Comparison of ENCODE assay signal across 11 cellular contexts in genomic region chr15:59611277-59612260, GRCh38. TPM values are rescaled to one million over a fixed set of nuclear protein-coding genes. Genes with fewer than 3 reads are reported as not detected.
DNase-seq lines count a peak whose midpoint lies in the region; ATAC-seq lines count a peak whose summit lies in the region.
"Had no signal": no experiment of that assay in that cellular context is flagged by ENCODE, and none has a peak within 500 bp of the region (broad histone marks: within the 10 kb centered on the region; RNA-seq: fewer than 3 reads in every experiment).

Gene GCNT3, plus strand, starts transcription at chr15:59611783. Its CDS starts 6,456 bp downstream, at chr15:59618239.

- H3K9me3 ChIP-seq in endocrine pancreas (ENCODE audit: control insufficient read depth, low read length), result no peaks in the 10 kb centered on the region
- H3K9me3 ChIP-seq: suprapubic skin had no signal

- no peak within 1 kb of the TSS for H3K9ac ChIP-seq in endocrine pancreas (ENCODE audit: control insufficient read depth, insufficient read depth, low read length)

- H3K36me3 ChIP-seq in endocrine pancreas (ENCODE audit: control insufficient read depth, insufficient read depth, low read length), result no peaks in the 10 kb centered on the region
- H3K36me3 ChIP-seq: suprapubic skin had no signal

- no peaks in the 10 kb centered on the region for H3K27me3 ChIP-seq in endocrine pancreas (ENCODE audit: control insufficient read depth, insufficient read depth, low read length)

- H3K4me3 ChIP-seq in endocrine pancreas (ENCODE audit: control insufficient read depth, insufficient read depth, low read length), result peak within 1 kb of the TSS; percentile 55
- H3K4me3 ChIP-seq: suprapubic skin had no signal

- DNase-seq in Daoy (ENCODE audit: low read depth), result peak; percentile 6
- peak; percentile 15 for DNase-seq in NAMALWA (ENCODE audit: low spot score)
- peak; percentile 78 for DNase-seq in mucosa of gallbladder (ENCODE audit: low spot score)
- no peak for DNase-seq in SK-N-DZ (ENCODE audit: low spot score)
- DNase-seq in NCI-H1694 (lab: John Stamatoyannopoulos, UW), result no peak
- DNase-seq in G401 (ENCODE audit: low spot score), result no peak
- DNase-seq: NCI-H2081 had no signal

- H3K4me1 ChIP-seq in endocrine pancreas (ENCODE audit: control insufficient read depth, insufficient read depth, low read length), result no peaks in the 10 kb centered on the region

- ATAC-seq in GM18498 (IDR thresholded peaks at IDR 0.05; ENCODE audit: unreplicated experiment), result no peak

- in situ Hi-C loops in G401 (cut with HindIII; ENCODE audit: low sequenced_read_pairs), result no loop called here

RNA-seq across cellular contexts. Expression of gene GCNT3, which starts in this region (rescaled TPM):
- not detected in 2 replicates for total RNA-seq in Daoy (2014; rRNA removed; shearing (Covaris generic))
- total RNA-seq in mucosa of gallbladder, result 72.3 TPM
- polyA plus RNA-seq in SK-N-DZ (2014; cell fraction: cytosol; rRNA removed), result not detected in 2 replicates
- not detected in 2 replicates for polyA plus RNA-seq in SK-N-DZ (2014; cell fraction: nucleus; rRNA removed)
- not detected in 2 replicates for total RNA-seq in G401 (2014; rRNA removed; shearing (Covaris generic))
- total RNA-seq: skeletal muscle tissue had no signal

Comparison
In these comparisons a context has a peak if more than half of its experiments do, and no peak if none do; other contexts are left out.
1. RNA of gene GCNT3 (total RNA-seq): 72.3 TPM in mucosa of gallbladder (single experiment); not detected in Daoy and not detected in G401; every median in the first group is over 10 times any median in the second.
2. Peak in DNase-seq in Daoy; RNA of the gene not detected or under 1 TPM.
3. DNase-seq: peak in NAMALWA (single experiment) and mucosa of gallbladder (single experiment); none in SK-N-DZ (single experiment), NCI-H1694 (single experiment) and G401 (single experiment).